8 cellular contexts compared by ENCODE assay signal in genomic region chr7:91880016-91880412, GRCh38. TPM values are rescaled to one million over a fixed set of nuclear protein-coding genes. Genes with fewer than 3 reads are reported as not detected.
A peak's percentile ranks its signal among the peaks of the same experiment; 100 is the strongest.
DNase-seq lines count a peak whose midpoint lies in the region; TF ChIP-seq lines count a peak whose summit lies in the region.

No MANE protein-coding gene starts in this region.

- peak overlapping the region; percentile 95 for H3K4me3 Mint-ChIP-seq in activated naive CD4-positive, alpha-beta T cell treated with anti-CD3 and anti-CD28 coated beads, Interleukin-2, amount 50 U/mL, for 24 hours

- no peaks in the 10 kb centered on the region for H3K27me3 Mint-ChIP-seq in activated naive CD4-positive, alpha-beta T cell treated with anti-CD3 and anti-CD28 coated beads, Interleukin-2, amount 50 U/mL, for 24 hours

- H3K4me3 ChIP-seq in Peyer's patch, result peak overlapping the region; percentile 47 to 92 (median 70)
- H3K4me3 ChIP-seq in fibroblast of villous mesenchyme (ENCODE audit: low read depth, low read length), result peak overlapping the region; percentile 97
- peak overlapping the region; percentile 42 to 85 (median 70) for H3K4me3 ChIP-seq in skin epidermis

- H3K27ac ChIP-seq in Peyer's patch, result peak overlapping the region in 3 of 4 donors; percentile 42 to 48 (median 44)
- H3K27ac ChIP-seq in skin epidermis, result peak overlapping the region in 20 of 21 experiments; percentile 12 to 82 (median 68)

- peak overlapping the region; percentile 92 for H3K27ac Mint-ChIP-seq in activated naive CD4-positive, alpha-beta T cell treated with anti-CD3 and anti-CD28 coated beads, Interleukin-2, amount 50 U/mL, for 24 hours

- H3K36me3 Mint-ChIP-seq in activated naive CD4-positive, alpha-beta T cell treated with anti-CD3 and anti-CD28 coated beads, Interleukin-2, amount 50 U/mL, for 24 hours, result peaks cover 22% of the 10 kb centered on the region

- H3K4me1 Mint-ChIP-seq in activated naive CD4-positive, alpha-beta T cell treated with anti-CD3 and anti-CD28 coated beads, Interleukin-2, amount 50 U/mL, for 24 hours, result peaks cover 49% of the 10 kb centered on the region

- H3K9me3 Mint-ChIP-seq in activated naive CD4-positive, alpha-beta T cell treated with anti-CD3 and anti-CD28 coated beads, Interleukin-2, amount 50 U/mL, for 24 hours, result no peaks in the 10 kb centered on the region

- DNase-seq in activated naive CD4-positive, alpha-beta T cell treated with Interleukin-2 at 50 U/mL for 16 hours, result no peak
- DNase-seq in Peyer's patch, result no peak
- no peak for DNase-seq in fibroblast of villous mesenchyme (ENCODE audit: low read depth)
- no peak for DNase-seq in kidney tubule cell (ENCODE audit: low spot score)
- DNase-seq in middle frontal gyrus (ENCODE audit: extremely low spot score, low spot score), result no peak
- DNase-seq in cortex of kidney (lab: John Stamatoyannopoulos, UW), result no peak

- no peaks in the 10 kb centered on the region for H3K9me3 ChIP-seq in Peyer's patch

- TF ChIP-seq CTCF in Peyer's patch (IDR thresholded peaks at IDR 0.05), result no peak
- TF ChIP-seq CTCF in fibroblast of villous mesenchyme (IDR thresholded peaks at IDR 0.05; ENCODE audit: insufficient read depth, low read depth, low read length), result no peak

- H3K4me1 ChIP-seq in Peyer's patch, result peaks cover 0 to 7% (median 3%) of the 10 kb centered on the region in 4 donors

- no peaks in the 10 kb centered on the region for H3K27me3 ChIP-seq in Peyer's patch

- H3K36me3 ChIP-seq in Peyer's patch, result no peaks in the 10 kb centered on the region

- TF ChIP-seq POLR2A in Peyer's patch (IDR thresholded peaks at IDR 0.05), result no peak

RNA-seq across cellular contexts. Expression of gene MTERF1, which starts 0.5 kb away (rescaled TPM):
- total RNA-seq in Peyer's patch, result 10 to 100 TPM in 3 of 4 donors, 1 to 10 TPM in 1; 6.8 to 17.3 (median 11.8) TPM
- 8.7 and 13.4 TPM in 2 replicates for total RNA-seq in fibroblast of villous mesenchyme
